Comparison of ENCODE assay signal across 9 cellular contexts in the genomic region with DNA sequence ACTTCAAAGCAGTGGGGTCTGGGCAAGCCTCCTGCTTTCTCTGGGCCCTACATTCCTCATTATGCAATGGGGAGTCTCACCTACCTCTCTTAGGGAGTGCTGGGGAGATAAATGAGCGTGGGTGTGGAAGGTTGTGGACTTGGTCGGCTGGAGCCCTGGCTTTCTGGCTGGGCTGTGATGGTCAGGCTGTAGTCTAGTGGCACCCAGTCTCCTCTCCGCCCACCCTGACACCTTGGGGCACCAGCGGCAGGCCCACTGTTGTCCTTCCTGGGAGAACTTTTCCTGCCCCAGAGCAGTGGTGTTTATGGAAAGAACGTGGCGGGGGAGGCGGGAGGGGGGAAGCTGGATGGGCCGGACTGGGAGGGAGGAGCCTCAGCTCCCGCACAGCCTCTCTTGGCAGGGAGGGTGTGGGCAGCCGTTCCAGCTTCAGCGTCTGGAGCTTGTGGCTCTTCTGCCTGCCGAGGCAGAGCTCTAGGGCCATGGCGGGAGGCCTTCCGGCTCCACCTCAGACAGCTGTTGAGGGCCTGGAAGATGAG. TPM values are rescaled to one million over a fixed set of nuclear protein-coding genes. Genes with fewer than 3 reads are reported as not detected.
DNase-seq lines count a peak whose midpoint lies in the region; ATAC-seq and TF ChIP-seq lines count a peak whose summit lies in the region.
"Had no signal": no experiment of that assay in that cellular context is flagged by ENCODE, and none has a peak within 500 bp of the region (broad histone marks: within the 10 kb centered on the region; RNA-seq: fewer than 3 reads in every experiment).

No MANE protein-coding gene starts in this region.

- H3K9me3 Mint-ChIP-seq in CD8-positive, alpha-beta memory T cell: peaks cover 0 to 13% (median 2%) of the 10 kb centered on the region in 5 donors
- peaks cover 8% of the 10 kb centered on the region for H3K9me3 Mint-ChIP-seq in neural progenitor cell
- H3K9me3 Mint-ChIP-seq: neural crest cell had no signal

- no peak for TF ChIP-seq CTCF in RWPE2 (IDR thresholded peaks at IDR 0.05; ENCODE audit: poor library complexity, severe bottlenecking)
- no peak for TF ChIP-seq CTCF in neural progenitor cell (IDR thresholded peaks at IDR 0.05)

- ATAC-seq in RWPE2 (ENCODE audit: low read depth): peak; percentile 54
- ATAC-seq in GM18861 (IDR thresholded peaks at IDR 0.05; ENCODE audit: unreplicated experiment): no peak
- no peak for ATAC-seq in HG03460 (IDR thresholded peaks at IDR 0.05; ENCODE audit: unreplicated experiment)
- ATAC-seq in HG03025 (IDR thresholded peaks at IDR 0.05; ENCODE audit: low FRiP score, unreplicated experiment): no peak
- no peak for ATAC-seq in GM19455 (IDR thresholded peaks at IDR 0.05; ENCODE audit: unreplicated experiment)

- H3K4me3 Mint-ChIP-seq in CD8-positive, alpha-beta memory T cell: no peak overlapping the region
- peak overlapping the region; percentile 15 for H3K4me3 Mint-ChIP-seq in neural progenitor cell
- H3K4me3 Mint-ChIP-seq: neural crest cell had no signal

- peak overlapping the region; percentile 31 for H3K27ac ChIP-seq in CD8-positive, alpha-beta memory T cell (ENCODE audit: low read depth, low read length)
- H3K27ac ChIP-seq in RWPE2 (ENCODE audit: poor library complexity, severe bottlenecking): no peak overlapping the region
- H3K27ac ChIP-seq in neural progenitor cell: no peak overlapping the region

- no peak for DNase-seq in CD8-positive, alpha-beta memory T cell
- DNase-seq in RWPE2 (ENCODE audit: low spot score) (peak; percentile 59), fibroblast of the conjunctiva (ENCODE audit: low read depth) (peak; percentile 67), neural progenitor cell (ENCODE audit: low spot score) (peak; percentile 51)

- H3K4me1 Mint-ChIP-seq in CD8-positive, alpha-beta memory T cell: peaks cover 7 to 13% (median 13%) of the 10 kb centered on the region in 3 donors
- H3K4me1 Mint-ChIP-seq in neural progenitor cell: peaks cover 36% of the 10 kb centered on the region

- H3K9me3 ChIP-seq in CD8-positive, alpha-beta memory T cell (ENCODE audit: low read length): peaks cover 6% of the 10 kb centered on the region
- H3K9me3 ChIP-seq in RWPE2 (ENCODE audit: severe bottlenecking): no peaks in the 10 kb centered on the region
- H3K9me3 ChIP-seq in neural progenitor cell (ENCODE audit: low read depth): no peaks in the 10 kb centered on the region

- H3K9ac ChIP-seq in neural progenitor cell: no peak overlapping the region

- peaks cover 11% of the 10 kb centered on the region for H3K4me1 ChIP-seq in CD8-positive, alpha-beta memory T cell (ENCODE audit: insufficient read depth, low read length)
- H3K4me1 ChIP-seq in RWPE2 (ENCODE audit: insufficient read depth, poor library complexity, severe bottlenecking) (peaks cover 22% of the 10 kb centered on the region), neural progenitor cell (peaks cover 24% of the 10 kb centered on the region)

- H3F3A ChIP-seq in neural progenitor cell (ENCODE audit: low read depth): peaks cover 6% of the 10 kb centered on the region

- CTCF ChIA-PET in CD8-positive, alpha-beta memory T cell (lab: Charles Lee): no interaction called here

- H3K27me3 Mint-ChIP-seq in CD8-positive, alpha-beta memory T cell: peaks cover 33 to 45% of the 10 kb centered on the region in 2 donors
- peaks cover 22% of the 10 kb centered on the region for H3K27me3 Mint-ChIP-seq in neural progenitor cell (ENCODE audit: insufficient read depth, low read depth)

- H3K27ac Mint-ChIP-seq in CD8-positive, alpha-beta memory T cell: no peak overlapping the region
- peak overlapping the region; percentile 82 for H3K27ac Mint-ChIP-seq in neural progenitor cell

- H3K27me3 ChIP-seq in CD8-positive, alpha-beta memory T cell (ENCODE audit: insufficient read depth, low read length, poor library complexity, severe bottlenecking): peaks cover 4% of the 10 kb centered on the region
- no peaks in the 10 kb centered on the region for H3K27me3 ChIP-seq in RWPE2 (ENCODE audit: insufficient read depth, poor library complexity, severe bottlenecking)
- H3K27me3 ChIP-seq in neural progenitor cell: peaks cover 45% of the 10 kb centered on the region

- POLR2A ChIA-PET in CD8-positive, alpha-beta memory T cell (lab: Charles Lee): no interaction called here

- peak overlapping the region; percentile 61 for H2AFZ ChIP-seq in neural progenitor cell (replicated peaks)

- no peaks in the 10 kb centered on the region for H4K20me1 ChIP-seq in neural progenitor cell (ENCODE audit: low read depth)

- H3K4me2 ChIP-seq in neural progenitor cell: peak overlapping the region; percentile 54

- no peak overlapping the region for H3K4me3 ChIP-seq in CD8-positive, alpha-beta memory T cell (ENCODE audit: low read length)
- no peak overlapping the region for H3K4me3 ChIP-seq in RWPE2 (ENCODE audit: severe bottlenecking)
- H3K4me3 ChIP-seq in neural progenitor cell: no peak overlapping the region

- H3K79me2 ChIP-seq in neural progenitor cell (ENCODE audit: low read depth): no peaks in the 10 kb centered on the region

- H3K36me3 Mint-ChIP-seq in CD8-positive, alpha-beta memory T cell: no peaks in the 10 kb centered on the region
- no peaks in the 10 kb centered on the region for H3K36me3 Mint-ChIP-seq in neural progenitor cell

- no peaks in the 10 kb centered on the region for H3K36me3 ChIP-seq in CD8-positive, alpha-beta memory T cell (ENCODE audit: insufficient read depth, low read length)
- H3K36me3 ChIP-seq in RWPE2 (ENCODE audit: low read depth) (peaks cover 7% of the 10 kb centered on the region; the same call in 1 of the 2 replicates), neural progenitor cell (no peaks in the 10 kb centered on the region)

RNA-seq across cellular contexts. Expression of gene PTGS1, which starts 4.1 kb away (rescaled TPM):
- total RNA-seq in CD8-positive, alpha-beta memory T cell: under 1 TPM; 0.27 to 0.44 TPM
- not detected for polyA plus RNA-seq in CD8-positive, alpha-beta memory T cell
- 1.8 and 2.2 TPM in 2 replicates for total RNA-seq in neural progenitor cell (ENCODE audit: low replicate concordance)

Comparison
In these comparisons a context has a peak if more than half of its experiments do, and no peak if none do; other contexts are left out.
1. DNase-seq: peak in RWPE2 (single experiment), fibroblast of the conjunctiva (single experiment) and neural progenitor cell (single experiment); none in CD8-positive, alpha-beta memory T cell (0 of 5).